26 cellular contexts compared by ENCODE assay signal in the genomic region with DNA sequence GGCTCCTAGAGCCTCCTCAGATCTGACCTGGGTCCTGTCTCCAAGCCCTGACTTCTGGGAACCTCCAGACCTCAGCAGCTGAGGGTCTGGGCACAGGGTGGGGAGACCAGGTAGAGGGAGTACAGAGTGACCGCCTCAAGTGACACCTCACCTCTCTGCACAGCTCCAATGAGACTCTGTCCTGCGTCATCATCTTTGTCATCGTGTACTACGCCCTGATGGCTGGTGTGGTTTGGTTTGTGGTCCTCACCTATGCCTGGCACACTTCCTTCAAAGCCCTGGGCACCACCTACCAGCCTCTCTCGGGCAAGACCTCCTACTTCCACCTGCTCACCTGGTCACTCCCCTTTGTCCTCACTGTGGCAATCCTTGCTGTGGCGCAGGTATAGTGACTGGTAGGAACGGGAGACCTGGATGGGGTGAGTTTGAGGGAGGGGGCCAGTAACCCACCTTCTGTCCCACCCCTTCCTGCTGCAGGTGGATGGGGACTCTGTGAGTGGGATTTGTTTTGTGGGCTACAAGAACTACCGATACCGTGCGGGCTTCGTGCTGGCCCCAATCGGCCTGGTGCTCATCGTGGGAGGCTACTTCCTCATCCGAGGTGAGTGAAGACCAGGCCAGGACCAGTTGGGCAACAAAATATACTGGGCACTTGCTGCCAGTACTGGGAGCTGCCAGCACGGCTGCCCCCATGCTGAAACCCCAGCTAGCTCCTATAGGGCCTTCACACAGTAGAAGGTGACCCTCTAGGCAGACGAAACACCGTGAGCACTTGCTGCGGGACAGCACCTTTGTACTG. TPM values are rescaled to one million over a fixed set of nuclear protein-coding genes. Genes with fewer than 3 reads are reported as not detected.
DNase-seq lines count a peak whose midpoint lies in the region; ATAC-seq and TF ChIP-seq lines count a peak whose summit lies in the region.
"Had no signal": no experiment of that assay in that cellular context is flagged by ENCODE, and none has a peak within 500 bp of the region (broad histone marks: within the 10 kb centered on the region; RNA-seq: fewer than 3 reads in every experiment).

No MANE protein-coding gene starts in this region.

- H3K36me3 Mint-ChIP-seq in CD8-positive, alpha-beta T cell: no peaks in the 10 kb centered on the region
- no peaks in the 10 kb centered on the region for H3K36me3 Mint-ChIP-seq in T-helper 17 cell (ENCODE audit: low read depth)
- H3K36me3 Mint-ChIP-seq in activated CD4-positive, alpha-beta memory T cell treated with anti-CD3 and anti-CD28 coated beads for 36 hours: no peaks in the 10 kb centered on the region

- H3K9me3 Mint-ChIP-seq in CD8-positive, alpha-beta T cell: no peaks in the 10 kb centered on the region
- no peaks in the 10 kb centered on the region for H3K9me3 Mint-ChIP-seq in activated CD4-positive, alpha-beta memory T cell treated with anti-CD3 and anti-CD28 coated beads for 36 hours

- H3K4me3 Mint-ChIP-seq in CD8-positive, alpha-beta T cell: no peak overlapping the region
- no peak overlapping the region for H3K4me3 Mint-ChIP-seq in T-helper 17 cell
- H3K4me3 Mint-ChIP-seq in activated CD4-positive, alpha-beta memory T cell treated with anti-CD3 and anti-CD28 coated beads for 36 hours: no peak overlapping the region

- H3K36me3 ChIP-seq in CD8-positive, alpha-beta T cell (ENCODE audit: insufficient read depth, low read length): no peaks in the 10 kb centered on the region
- peaks cover 0 to 33% (median 2%) of the 10 kb centered on the region in 4 donors for H3K36me3 ChIP-seq in sigmoid colon
- H3K36me3 ChIP-seq: SJSA1 had no signal

- no peak for TF ChIP-seq EP300 in sigmoid colon (IDR thresholded peaks at IDR 0.05)

- H3K27ac Mint-ChIP-seq in CD8-positive, alpha-beta T cell: no peak overlapping the region
- H3K27ac Mint-ChIP-seq in T-helper 17 cell: no peak overlapping the region
- no peak overlapping the region for H3K27ac Mint-ChIP-seq in activated CD4-positive, alpha-beta memory T cell treated with anti-CD3 and anti-CD28 coated beads for 36 hours

- no peaks in the 10 kb centered on the region for H3K27me3 ChIP-seq in CD8-positive, alpha-beta T cell (ENCODE audit: insufficient read depth, low read length)
- no peaks in the 10 kb centered on the region for H3K27me3 ChIP-seq in sigmoid colon
- H3K27me3 ChIP-seq: SJSA1 had no signal

- peaks cover 4% of the 10 kb centered on the region for H3K27me3 Mint-ChIP-seq in CD8-positive, alpha-beta T cell (ENCODE audit: low read depth)
- H3K27me3 Mint-ChIP-seq in T-helper 17 cell: peaks cover 50% of the 10 kb centered on the region
- peaks cover 6% of the 10 kb centered on the region for H3K27me3 Mint-ChIP-seq in activated CD4-positive, alpha-beta memory T cell treated with anti-CD3 and anti-CD28 coated beads for 36 hours

- H3K4me1 Mint-ChIP-seq in CD8-positive, alpha-beta T cell (ENCODE audit: low read depth): peaks cover 3% of the 10 kb centered on the region
- peaks cover 5% of the 10 kb centered on the region for H3K4me1 Mint-ChIP-seq in T-helper 17 cell
- no peaks in the 10 kb centered on the region for H3K4me1 Mint-ChIP-seq in activated CD4-positive, alpha-beta memory T cell treated with anti-CD3 and anti-CD28 coated beads for 36 hours (ENCODE audit: low read depth)

- H3K27ac ChIP-seq in CD8-positive, alpha-beta T cell (ENCODE audit: low read depth, low read length): no peak overlapping the region
- H3K27ac ChIP-seq in sigmoid colon: no peak overlapping the region
- H3K27ac ChIP-seq: C4-2B, SJSA1 had no signal

- peak in 1 of 7 experiments; percentile 31 for DNase-seq in CD8-positive, alpha-beta T cell
- DNase-seq in T-helper 17 cell (no peak), iPS-NIHi7 (ENCODE audit: extremely low spot score) (peak; percentile 0), sigmoid colon (peak; percentile 36), NCI-H1694 (lab: John Stamatoyannopoulos, UW) (no peak)
- DNase-seq in activated CD4-positive, alpha-beta memory T cell treated with anti-CD3 and anti-CD28 coated beads for 36 hours: no peak
- DNase-seq: Calu3; DMS79 treated with DMSO at 0.1 percent for 48 hours; GF-D8; HCEC 1CT; Kasumi-1; MV-4-11; NCI-H1105 treated with DMSO at 0.1 percent for 48 hours; NCI-H146; NCI-H2029; NCI-H446 treated with DMSO at 0.1 percent for 48 hours; NCI-H526; NCI-H82; NK-92 treated with Interleukin-12 subunit alpha and Interleukin-12 subunit beta, amount 100 ng/mL, for 24 hours; PC-3 had no signal

- H3K4me1 ChIP-seq in CD8-positive, alpha-beta T cell (ENCODE audit: insufficient read depth, low read length): no peaks in the 10 kb centered on the region
- peaks cover 0 to 5% (median 1%) of the 10 kb centered on the region in 4 donors for H3K4me1 ChIP-seq in sigmoid colon
- H3K4me1 ChIP-seq: SJSA1 had no signal

- intact Hi-C loops in CD8-positive, alpha-beta T cell (cut with DNase I, micrococcal nuclease): loop anchor here in 1 of 2 experiments (5.0 kb wide), 1 partner anchor 304 kb away; no protein-coding TSS in a partner anchor
- intact Hi-C loops in sigmoid colon (cut with DNase I): no loop called here
- intact Hi-C loops in activated CD4-positive, alpha-beta memory T cell treated with anti-CD3 and anti-CD28 coated beads for 36 hours (cut with micrococcal nuclease): no loop called here

- POLR2A ChIA-PET in CD8-positive, alpha-beta T cell (lab: Charles Lee): no interaction called here
- POLR2A ChIA-PET in activated CD4-positive, alpha-beta memory T cell treated with anti-CD3 and anti-CD28 coated beads for 36 hours (lab: Charles Lee): no interaction called here

- no peak for TF ChIP-seq CTCF in CD8-positive, alpha-beta T cell (IDR thresholded peaks at IDR 0.05)
- TF ChIP-seq CTCF in sigmoid colon (IDR thresholded peaks at IDR 0.05): no peak

- 92 to 93% methylated on average over 18 of the region's 18 CpGs for WGBS in sigmoid colon, 2 donors

- H3K4me3 ChIP-seq in CD8-positive, alpha-beta T cell (ENCODE audit: low read depth, low read length): no peak overlapping the region
- no peak overlapping the region for H3K4me3 ChIP-seq in sigmoid colon
- H3K4me3 ChIP-seq: K562, SJSA1 had no signal

- no peaks in the 10 kb centered on the region for H3K9me3 ChIP-seq in CD8-positive, alpha-beta T cell (ENCODE audit: low read length)
- no peaks in the 10 kb centered on the region for H3K9me3 ChIP-seq in T-helper 17 cell (ENCODE audit: control insufficient read depth, low read length, poor library complexity, severe bottlenecking)
- H3K9me3 ChIP-seq in sigmoid colon: no peaks in the 10 kb centered on the region
- H3K9me3 ChIP-seq: SJSA1 had no signal

- CTCF ChIA-PET in CD8-positive, alpha-beta T cell (lab: Charles Lee): interaction anchor here (0.6 to 10.0 kb wide), 3 partner anchors 13 to 172 kb away, joined by 3 to 71 read pairs (median 36); no protein-coding TSS in a partner anchor
- CTCF ChIA-PET in activated CD4-positive, alpha-beta memory T cell treated with anti-CD3 and anti-CD28 coated beads for 36 hours (lab: Charles Lee): interaction anchor here (1.6 to 7.0 kb wide), 2 partner anchors 12 to 40 kb away, joined by 5 to 31 read pairs; no protein-coding TSS in a partner anchor

- no peak for TF ChIP-seq POLR2A in sigmoid colon (IDR thresholded peaks at IDR 0.05)

- ATAC-seq in CD8-positive, alpha-beta T cell: peak; percentile 68
- peak; percentile 35 for ATAC-seq in T-helper 17 cell
- ATAC-seq in GM19351 (IDR thresholded peaks at IDR 0.05; ENCODE audit: unreplicated experiment): no peak
- ATAC-seq in esophagus mucosa: no peak
- ATAC-seq: PC-3, Right ventricle myocardium inferior had no signal

RNA-seq across cellular contexts. Expression of a gene that starts 17.8 kb away (rescaled TPM):
- not detected for total RNA-seq in CD8-positive, alpha-beta T cell
- total RNA-seq in T-helper 17 cell: not detected
- 10 to 100 TPM in 2 of 4 donors, 1 to 10 TPM in 2; 6.8 to 18.6 (median 13.0) TPM for total RNA-seq in sigmoid colon
- polyA plus RNA-seq in sigmoid colon: 1 to 10 TPM in 1 of 3 donors, under 1 TPM in 2; 0.60 to 2.8 (median 0.92) TPM
- under 1 TPM; 0.12 to 0.21 TPM for total RNA-seq in activated CD4-positive, alpha-beta memory T cell treated with anti-CD3 and anti-CD28 coated beads for 36 hours
- 7.1 TPM for total RNA-seq in esophagus mucosa

RNA-seq across cellular contexts. Expression of a gene that starts 18.6 kb away (rescaled TPM):
- total RNA-seq in CD8-positive, alpha-beta T cell: 1 to 10 TPM; 3.1 to 5.8 TPM
- total RNA-seq in T-helper 17 cell: 10 to 100 TPM; 13.4 to 16.6 TPM
- total RNA-seq in sigmoid colon: 10 to 100 TPM; 12.5 to 16.8 (median 14.7) TPM
- polyA plus RNA-seq in sigmoid colon: 100 to 1,000 TPM in 2 of 3 donors, 10 to 100 TPM in 1; 80.8 to 219 (median 174) TPM
- 10 to 100 TPM; 16.4 to 17.1 TPM for total RNA-seq in activated CD4-positive, alpha-beta memory T cell treated with anti-CD3 and anti-CD28 coated beads for 36 hours
- 25.9 TPM for total RNA-seq in esophagus mucosa

Comparison
In these comparisons a context has a peak if more than half of its experiments do, and no peak if none do; other contexts are left out.
1. ATAC-seq: peak in CD8-positive, alpha-beta T cell (single experiment) and T-helper 17 cell (single experiment); none in GM19351 (single experiment) and esophagus mucosa (single experiment).
2. DNase-seq: peak in iPS-NIHi7 (single experiment) and sigmoid colon (single experiment); none in T-helper 17 cell (0 of 3), NCI-H1694 (single experiment) and activated CD4-positive, alpha-beta memory T cell treated with anti-CD3 and anti-CD28 coated beads for 36 hours (single experiment).